Comparison of ENCODE assay signal across 21 cellular contexts in the genomic region with DNA sequence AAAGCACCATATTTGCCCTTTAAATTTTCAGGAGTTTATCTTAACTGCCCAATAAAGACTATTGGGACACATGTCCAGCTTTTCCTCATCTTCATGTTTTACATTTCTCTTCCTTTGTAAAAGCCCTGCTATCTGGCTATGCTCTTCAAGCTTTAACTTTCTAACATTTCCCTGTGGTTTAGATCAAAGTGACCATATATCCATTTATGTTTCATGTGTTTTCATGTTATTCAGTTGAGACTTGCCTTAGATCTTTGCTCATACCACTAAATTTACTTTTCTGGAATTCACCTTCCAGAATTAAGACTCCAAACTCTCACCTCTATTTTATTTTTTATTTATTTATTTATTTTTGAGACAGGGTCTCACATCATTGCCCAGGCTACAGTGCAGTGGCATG.
DNase-seq lines count a peak whose midpoint lies in the region; ATAC-seq and TF ChIP-seq lines count a peak whose summit lies in the region.
"Had no signal": no experiment of that assay in that cellular context is flagged by ENCODE, and none has a peak within 500 bp of the region (broad histone marks: within the 10 kb centered on the region; RNA-seq: fewer than 3 reads in every experiment).

No MANE protein-coding gene starts in this region.

- no peaks in the 10 kb centered on the region for H3K36me3 ChIP-seq in H7 (replicated peaks; ENCODE audit: control insufficient read depth, insufficient read depth, low read length)

- no peak for TF ChIP-seq CTCF in natural killer cell (IDR thresholded peaks at IDR 0.05)

- POLR2A ChIA-PET in activated naive CD8-positive, alpha-beta T cell treated with anti-CD3 and anti-CD28 coated beads, Interleukin-2, amount 10 ng/mL, durations not matched to agents 7 days and 5 days (lab: Charles Lee): no interaction called here
- POLR2A ChIA-PET in naive thymus-derived CD8-positive, alpha-beta T cell (lab: Charles Lee): interaction anchor here (2.9 kb wide), 1 partner anchor 11 kb away, joined by 22 read pairs; no protein-coding TSS in a partner anchor

- no peaks in the 10 kb centered on the region for H3K9me3 Mint-ChIP-seq in natural killer cell
- H3K9me3 Mint-ChIP-seq in natural killer cell treated with Interleukin-12 subunit alpha and Interleukin-12 subunit beta and Interleukin-15 and Interleukin-18, amount 100 ng/mL, for 72 hours: no peaks in the 10 kb centered on the region
- no peaks in the 10 kb centered on the region for H3K9me3 Mint-ChIP-seq in activated naive CD8-positive, alpha-beta T cell treated with anti-CD3 and anti-CD28 coated beads, Interleukin-2, amount 10 ng/mL, durations not matched to agents 7 days and 5 days
- H3K9me3 Mint-ChIP-seq in naive thymus-derived CD8-positive, alpha-beta T cell: peaks cover 0 to 10% (median 0%) of the 10 kb centered on the region in 9 donors
- H3K9me3 Mint-ChIP-seq: GM23338 had no signal

- intact Hi-C loops in natural killer cell (cut with micrococcal nuclease): no loop called here

- H3K4me3 Mint-ChIP-seq in natural killer cell: no peak overlapping the region
- H3K4me3 Mint-ChIP-seq in natural killer cell treated with Interleukin-12 subunit alpha and Interleukin-12 subunit beta and Interleukin-15 and Interleukin-18, amount 100 ng/mL, for 72 hours: no peak overlapping the region
- H3K4me3 Mint-ChIP-seq in activated naive CD8-positive, alpha-beta T cell treated with anti-CD3 and anti-CD28 coated beads, Interleukin-2, amount 10 ng/mL, durations not matched to agents 7 days and 5 days: peak overlapping the region; percentile 32
- H3K4me3 Mint-ChIP-seq in naive thymus-derived CD8-positive, alpha-beta T cell: peak overlapping the region in 9 of 10 donors; percentile 3 to 76 (median 64)
- H3K4me3 Mint-ChIP-seq: GM23338 had no signal

- ATAC-seq in natural killer cell: no peak
- no peak for ATAC-seq in natural killer cell treated with Interleukin-12 subunit alpha and Interleukin-12 subunit beta and Interleukin-15 and Interleukin-18, amount 100 ng/mL, for 72 hours
- ATAC-seq in activated naive CD8-positive, alpha-beta T cell treated with anti-CD3 and anti-CD28 coated beads, Interleukin-2, amount 10 ng/mL, durations not matched to agents 7 days and 5 days (ENCODE audit: low read depth): no peak
- ATAC-seq in naive thymus-derived CD8-positive, alpha-beta T cell: peak; percentile 81 to 87
- no peak for ATAC-seq in HG03039 (IDR thresholded peaks at IDR 0.05; ENCODE audit: unreplicated experiment)
- ATAC-seq: GM23338, K562 had no signal

- H3K27ac Mint-ChIP-seq in natural killer cell: peak overlapping the region; percentile 14 to 74
- no peak overlapping the region for H3K27ac Mint-ChIP-seq in natural killer cell treated with Interleukin-12 subunit alpha and Interleukin-12 subunit beta and Interleukin-15 and Interleukin-18, amount 100 ng/mL, for 72 hours
- peak overlapping the region; percentile 75 for H3K27ac Mint-ChIP-seq in activated naive CD8-positive, alpha-beta T cell treated with anti-CD3 and anti-CD28 coated beads, Interleukin-2, amount 10 ng/mL, durations not matched to agents 7 days and 5 days
- H3K27ac Mint-ChIP-seq in naive thymus-derived CD8-positive, alpha-beta T cell: peak overlapping the region in 9 of 10 donors; percentile 18 to 89 (median 67)
- H3K27ac Mint-ChIP-seq: GM23338 had no signal

- no peak overlapping the region for H3K4me3 ChIP-seq in Jurkat, Clone E6-1 (ENCODE audit: low read length)
- no peak overlapping the region for H3K4me3 ChIP-seq in H7 (ENCODE audit: insufficient read depth, low read depth, low read length)
- H3K4me3 ChIP-seq: GM23338, K562, PC-9, SK-N-MC had no signal

- peaks cover 27 to 44% of the 10 kb centered on the region in 2 donors for H3K4me1 Mint-ChIP-seq in natural killer cell
- H3K4me1 Mint-ChIP-seq in natural killer cell treated with Interleukin-12 subunit alpha and Interleukin-12 subunit beta and Interleukin-15 and Interleukin-18, amount 100 ng/mL, for 72 hours (ENCODE audit: low read depth in 2 of 2): peaks cover 14 to 20% of the 10 kb centered on the region in 2 donors
- peaks cover 20% of the 10 kb centered on the region for H3K4me1 Mint-ChIP-seq in activated naive CD8-positive, alpha-beta T cell treated with anti-CD3 and anti-CD28 coated beads, Interleukin-2, amount 10 ng/mL, durations not matched to agents 7 days and 5 days
- peaks cover 19 to 54% (median 49%) of the 10 kb centered on the region in 4 donors for H3K4me1 Mint-ChIP-seq in naive thymus-derived CD8-positive, alpha-beta T cell

- peaks cover 0 to 9% of the 10 kb centered on the region in 2 donors for H3K27me3 Mint-ChIP-seq in natural killer cell (ENCODE audit: low read depth in 2 of 2)
- peaks cover 0 to 6% of the 10 kb centered on the region in 2 donors for H3K27me3 Mint-ChIP-seq in natural killer cell treated with Interleukin-12 subunit alpha and Interleukin-12 subunit beta and Interleukin-15 and Interleukin-18, amount 100 ng/mL, for 72 hours
- no peaks in the 10 kb centered on the region for H3K27me3 Mint-ChIP-seq in activated naive CD8-positive, alpha-beta T cell treated with anti-CD3 and anti-CD28 coated beads, Interleukin-2, amount 10 ng/mL, durations not matched to agents 7 days and 5 days
- no peaks in the 10 kb centered on the region for H3K27me3 Mint-ChIP-seq in naive thymus-derived CD8-positive, alpha-beta T cell
- H3K27me3 Mint-ChIP-seq: CD8-positive, alpha-beta memory T cell had no signal

- H3K36me3 Mint-ChIP-seq in natural killer cell: no peaks in the 10 kb centered on the region
- no peaks in the 10 kb centered on the region for H3K36me3 Mint-ChIP-seq in natural killer cell treated with Interleukin-12 subunit alpha and Interleukin-12 subunit beta and Interleukin-15 and Interleukin-18, amount 100 ng/mL, for 72 hours
- H3K36me3 Mint-ChIP-seq in activated naive CD8-positive, alpha-beta T cell treated with anti-CD3 and anti-CD28 coated beads, Interleukin-2, amount 10 ng/mL, durations not matched to agents 7 days and 5 days: no peaks in the 10 kb centered on the region
- H3K36me3 Mint-ChIP-seq in naive thymus-derived CD8-positive, alpha-beta T cell: peaks cover 0 to 2% (median 1%) of the 10 kb centered on the region in 3 donors

- DNase-seq in natural killer cell (no peak), NCI-H2081 (lab: John Stamatoyannopoulos, UW) (no peak), H7 (no peak)
- no peak for DNase-seq in natural killer cell treated with Interleukin-12 subunit alpha and Interleukin-12 subunit beta and Interleukin-15 and Interleukin-18, amount 100 ng/mL, for 72 hours (ENCODE audit: low spot score)
- DNase-seq in Jurkat, Clone E6-1 (ENCODE audit: low read depth, low spot score): peak; percentile 54
- DNase-seq in activated naive CD8-positive, alpha-beta T cell treated with anti-CD3 and anti-CD28 coated beads, Interleukin-2, amount 10 ng/mL, durations not matched to agents 7 days and 5 days: no peak
- peak in 3 of 10 donors; percentile 39 to 61 (median 60) for DNase-seq in naive thymus-derived CD8-positive, alpha-beta T cell
- DNase-seq: DMS53, GDM1, HCEC 1CT, NCI-H1048, NCI-H1417 treated with DMSO at 0.1 percent for 48 hours, NCI-H187, NCI-H510A, PC-9, SHP77 treated with DMSO at 0.1 percent for 48 hours had no signal

- no peaks in the 10 kb centered on the region for H3K27me3 ChIP-seq in H7 (ENCODE audit: control insufficient read depth, insufficient read depth, low read length)

Comparison
In these comparisons a context has a peak if more than half of its experiments do, and no peak if none do; other contexts are left out.
1. H3K27ac Mint-ChIP-seq: peak in natural killer cell (2 of 2), activated naive CD8-positive, alpha-beta T cell treated with anti-CD3 and anti-CD28 coated beads, Interleukin-2, amount 10 ng/mL, durations not matched to agents 7 days and 5 days (single experiment) and naive thymus-derived CD8-positive, alpha-beta T cell (9 of 10); none in natural killer cell treated with Interleukin-12 subunit alpha and Interleukin-12 subunit beta and Interleukin-15 and Interleukin-18, amount 100 ng/mL, for 72 hours (0 of 2).
2. ATAC-seq: peak in naive thymus-derived CD8-positive, alpha-beta T cell (2 of 2); none in natural killer cell (0 of 3), natural killer cell treated with Interleukin-12 subunit alpha and Interleukin-12 subunit beta and Interleukin-15 and Interleukin-18, amount 100 ng/mL, for 72 hours (0 of 2), activated naive CD8-positive, alpha-beta T cell treated with anti-CD3 and anti-CD28 coated beads, Interleukin-2, amount 10 ng/mL, durations not matched to agents 7 days and 5 days (single experiment) and HG03039 (single experiment).
3. H3K4me3 Mint-ChIP-seq: peak in activated naive CD8-positive, alpha-beta T cell treated with anti-CD3 and anti-CD28 coated beads, Interleukin-2, amount 10 ng/mL, durations not matched to agents 7 days and 5 days (single experiment) and naive thymus-derived CD8-positive, alpha-beta T cell (9 of 10); none in natural killer cell (single experiment) and natural killer cell treated with Interleukin-12 subunit alpha and Interleukin-12 subunit beta and Interleukin-15 and Interleukin-18, amount 100 ng/mL, for 72 hours (single experiment).